In the genomic region with DNA sequence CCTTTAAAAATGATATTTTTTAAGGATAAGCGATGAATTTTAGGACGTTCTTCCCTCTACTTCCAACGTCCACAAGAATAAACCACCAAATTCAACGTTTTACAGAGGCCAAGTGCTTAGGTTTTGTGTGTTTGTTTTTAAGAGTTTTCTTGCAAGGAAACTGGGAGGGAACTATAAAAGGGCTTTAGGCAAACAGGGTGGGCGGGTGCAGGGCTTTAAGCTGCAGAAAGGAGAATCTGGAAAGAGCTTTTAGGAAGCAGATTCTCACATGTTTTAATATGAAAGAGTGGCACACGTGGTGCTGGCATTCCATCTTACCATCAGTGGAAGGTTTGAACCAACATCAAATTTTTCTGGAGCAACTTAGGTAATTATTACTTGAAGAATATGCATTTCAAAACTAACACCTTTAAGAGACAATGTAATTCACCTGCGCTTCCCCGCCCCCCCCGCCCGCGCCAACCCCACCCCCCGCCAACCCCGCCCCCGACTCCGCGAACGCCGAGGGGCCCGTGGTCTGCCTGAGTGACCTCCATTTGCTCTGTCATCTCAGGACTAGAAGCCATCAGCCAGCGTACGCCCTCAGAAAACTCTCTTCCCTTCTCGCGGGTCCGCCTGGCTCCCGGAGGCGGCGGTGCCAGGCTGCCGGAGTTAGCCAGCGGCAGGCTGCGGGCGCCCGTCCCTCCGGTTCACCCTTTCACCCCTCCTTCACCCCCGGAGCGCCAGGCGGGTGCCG, we compare ENCODE assay signal across 8 cellular contexts. TPM values are rescaled to one million over a fixed set of nuclear protein-coding genes. Genes with fewer than 3 reads are reported as not detected.
A peak's percentile ranks its signal among the peaks of the same experiment; 100 is the strongest.
DNase-seq lines count a peak whose midpoint lies in the region; ATAC-seq and TF ChIP-seq lines count a peak whose summit lies in the region.

No MANE protein-coding gene starts in this region.

- H3K4me1 Mint-ChIP-seq in activated naive CD4-positive, alpha-beta T cell treated with anti-CD3 and anti-CD28 coated beads, Interleukin-2, amount 10 ng/mL, durations not matched to agents 7 days and 5 days = peaks cover 39% of the 10 kb centered on the region
- H3K4me1 Mint-ChIP-seq in activated B cell treated with CpG ODN at 0.5 μM for 24 hours (peaks cover 37% of the 10 kb centered on the region), glutamatergic neuron (ENCODE audit: low read depth, unreplicated experiment) (peaks cover 8% of the 10 kb centered on the region)

- peak overlapping the region; percentile 95 for H3K27ac Mint-ChIP-seq in activated naive CD4-positive, alpha-beta T cell treated with anti-CD3 and anti-CD28 coated beads, Interleukin-2, amount 10 ng/mL, durations not matched to agents 7 days and 5 days
- peak overlapping the region; percentile 96 for H3K27ac Mint-ChIP-seq in activated B cell treated with CpG ODN at 0.5 μM for 24 hours
- H3K27ac Mint-ChIP-seq in glutamatergic neuron (ENCODE audit: unreplicated experiment) = peak overlapping the region; percentile 73

- CTCF ChIA-PET in activated naive CD4-positive, alpha-beta T cell treated with anti-CD3 and anti-CD28 coated beads, Interleukin-2, amount 10 ng/mL, durations not matched to agents 7 days and 5 days (lab: Charles Lee) = interaction anchor here (1.2 to 1.7 kb wide), 2 partner anchors 37 to 43 kb away, joined by 3 to 4 read pairs; no protein-coding TSS in a partner anchor
- CTCF ChIA-PET in activated B cell treated with CpG ODN at 0.5 μM for 24 hours (lab: Charles Lee) = interaction anchor here (0.6 to 4.3 kb wide), 6 partner anchors 15 to 1048 kb away, joined by 3 to 24 read pairs (median 6); no protein-coding TSS in a partner anchor

- DNase-seq in activated naive CD4-positive, alpha-beta T cell treated with anti-CD3 and anti-CD28 coated beads, Interleukin-2, amount 10 ng/mL, durations not matched to agents 7 days and 5 days = no peak
- DNase-seq in activated naive CD4-positive, alpha-beta T cell treated with anti-CD3 and anti-CD28 coated beads, Interleukin-2, amount 50 U/mL, for 16 hours = no peak
- DNase-seq in activated B cell treated with CpG ODN at 0.5 μM for 24 hours (no peak), glutamatergic neuron (no peak), skeletal muscle cell (ENCODE audit: low read depth) (no peak), SW 1271 (lab: John Stamatoyannopoulos, UW) (no peak)

- no peaks in the 10 kb centered on the region for H3K27me3 Mint-ChIP-seq in activated naive CD4-positive, alpha-beta T cell treated with anti-CD3 and anti-CD28 coated beads, Interleukin-2, amount 10 ng/mL, durations not matched to agents 7 days and 5 days
- H3K27me3 Mint-ChIP-seq in activated B cell treated with CpG ODN at 0.5 μM for 24 hours (no peaks in the 10 kb centered on the region), glutamatergic neuron (ENCODE audit: unreplicated experiment) (peaks cover 6% of the 10 kb centered on the region)

- H3K9me3 Mint-ChIP-seq in activated naive CD4-positive, alpha-beta T cell treated with anti-CD3 and anti-CD28 coated beads, Interleukin-2, amount 10 ng/mL, durations not matched to agents 7 days and 5 days = peaks cover 23% of the 10 kb centered on the region
- H3K9me3 Mint-ChIP-seq in activated B cell treated with CpG ODN at 0.5 μM for 24 hours (peaks cover 10% of the 10 kb centered on the region), glutamatergic neuron (ENCODE audit: unreplicated experiment) (peaks cover 15% of the 10 kb centered on the region)

- POLR2A ChIA-PET in activated B cell treated with CpG ODN at 0.5 μM for 24 hours (lab: Charles Lee) = interaction anchor here (0.7 to 4.2 kb wide), 24 partner anchors 9 to 1033 kb away, joined by 3 to 51 read pairs (median 6); a partner anchor contains a TSS

- intact Hi-C loops in activated B cell treated with CpG ODN at 0.5 μM for 24 hours (cut with micrococcal nuclease) = loop anchor here (1.0 kb wide), 4 partner anchors 17 to 220 kb away; no protein-coding TSS in a partner anchor

- peak overlapping the region; percentile 87 for H3K4me3 Mint-ChIP-seq in activated naive CD4-positive, alpha-beta T cell treated with anti-CD3 and anti-CD28 coated beads, Interleukin-2, amount 10 ng/mL, durations not matched to agents 7 days and 5 days
- H3K4me3 Mint-ChIP-seq in activated B cell treated with CpG ODN at 0.5 μM for 24 hours (peak overlapping the region; percentile 95), glutamatergic neuron (ENCODE audit: unreplicated experiment) (peak overlapping the region; percentile 87)

- peak; percentile 8 for ATAC-seq in HG02973 (IDR thresholded peaks at IDR 0.05; ENCODE audit: unreplicated experiment)
- ATAC-seq in activated B cell treated with CpG ODN at 0.5 μM for 24 hours (ENCODE audit: low read depth) = no peak
- ATAC-seq in HG03095 (IDR thresholded peaks at IDR 0.05; ENCODE audit: unreplicated experiment) = no peak

- H3K4me3 ChIP-seq in skeletal muscle cell (ENCODE audit: low read depth, low read length) = peak overlapping the region; percentile 93

- peaks cover 23% of the 10 kb centered on the region for H3K36me3 Mint-ChIP-seq in activated naive CD4-positive, alpha-beta T cell treated with anti-CD3 and anti-CD28 coated beads, Interleukin-2, amount 10 ng/mL, durations not matched to agents 7 days and 5 days
- H3K36me3 Mint-ChIP-seq in activated B cell treated with CpG ODN at 0.5 μM for 24 hours (ENCODE audit: low read depth) (peaks cover 7% of the 10 kb centered on the region), glutamatergic neuron (ENCODE audit: unreplicated experiment) (peaks cover 21% of the 10 kb centered on the region)

- TF ChIP-seq CTCF in activated B cell treated with CpG ODN at 0.5 μM for 24 hours (IDR thresholded peaks at IDR 0.05) (no peak), glutamatergic neuron (IDR thresholded peaks at IDR 0.05; ENCODE audit: partially characterized antibody, unreplicated experiment) (peak; percentile 30)

RNA-seq across cellular contexts. Expression of a gene that starts 0.9 kb away (rescaled TPM):
- total RNA-seq in activated B cell treated with CpG ODN at 0.5 μM for 24 hours (45.5 and 52.2 TPM in 2 replicates), glutamatergic neuron (ENCODE audit: unreplicated experiment) (49.4 TPM)
